In the genomic region with DNA sequence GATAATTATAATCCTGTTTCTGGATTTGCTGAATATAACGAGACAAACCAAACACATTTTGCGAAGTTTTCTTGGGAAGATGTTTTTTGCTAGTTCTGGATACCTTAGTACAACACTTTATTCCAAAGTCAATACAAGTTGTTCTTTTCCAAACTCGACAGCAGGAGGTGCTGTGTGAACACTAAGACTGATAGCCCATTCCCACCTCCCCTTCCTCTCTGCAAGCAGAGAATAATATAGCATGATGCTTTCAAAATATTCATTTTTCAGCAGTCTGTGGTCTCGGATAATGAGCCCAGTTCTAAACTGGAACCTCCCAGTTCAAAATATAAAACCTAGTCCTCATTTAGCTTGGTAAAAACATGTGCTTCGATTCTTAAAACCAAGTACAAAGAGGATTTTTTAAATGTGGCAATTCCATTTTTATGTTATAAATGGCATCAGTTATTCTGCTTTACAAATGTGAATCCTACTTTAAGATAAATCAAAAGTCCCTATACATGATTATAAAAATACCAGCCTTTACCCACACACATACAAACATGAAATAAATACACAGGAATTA, we compare ENCODE assay signal across 8 cellular contexts.
DNase-seq lines count a peak whose midpoint lies in the region; ATAC-seq, FAIRE-seq and TF ChIP-seq lines count a peak whose summit lies in the region.

No MANE protein-coding gene starts in this region.

- DNase-seq in CD8-positive, alpha-beta T cell = peak in 2 of 7 experiments; percentile 4 to 11
- DNase-seq in NCI-H2196 (lab: John Stamatoyannopoulos, UW; ENCODE audit: unreplicated experiment) (peak; percentile 45), kidney (no peak), ureter (ENCODE audit: low spot score) (no peak), vagina (ENCODE audit: extremely low spot score in 2 of 2) (no peak)
- DNase-seq in activated CD8-positive, alpha-beta T cell treated with anti-CD3 and anti-CD28 coated beads for 36 hours = peak; percentile 23
- DNase-seq in activated CD8-positive, alpha-beta memory T cell treated with anti-CD3 and anti-CD28 coated beads for 24 hours = no peak

- TF ChIP-seq CTCF in CD8-positive, alpha-beta T cell (IDR thresholded peaks at IDR 0.05) = peak; percentile 58
- TF ChIP-seq CTCF in activated CD8-positive, alpha-beta T cell treated with anti-CD3 and anti-CD28 coated beads for 36 hours (IDR thresholded peaks at IDR 0.05) = peak; percentile 61
- TF ChIP-seq CTCF in kidney (IDR thresholded peaks at IDR 0.05; ENCODE audit: borderline replicate concordance, extremely low read depth, insufficient read depth) (peak; percentile 48), vagina (IDR thresholded peaks at IDR 0.05) (no peak)

- H3K9me3 Mint-ChIP-seq in CD8-positive, alpha-beta T cell = no peaks in the 10 kb centered on the region
- no peaks in the 10 kb centered on the region for H3K9me3 Mint-ChIP-seq in activated CD8-positive, alpha-beta T cell treated with anti-CD3 and anti-CD28 coated beads for 36 hours

- no peaks in the 10 kb centered on the region for H3K27me3 ChIP-seq in CD8-positive, alpha-beta T cell (ENCODE audit: insufficient read depth, low read length)
- H3K27me3 ChIP-seq in vagina = no peaks in the 10 kb centered on the region

- no peaks in the 10 kb centered on the region for H3K36me3 ChIP-seq in CD8-positive, alpha-beta T cell (ENCODE audit: insufficient read depth, low read length)
- no peaks in the 10 kb centered on the region for H3K36me3 ChIP-seq in kidney (ENCODE audit: control insufficient read depth in 1 of 2, insufficient read depth in 2 of 2, low read length in 2 of 2)
- no peaks in the 10 kb centered on the region for H3K36me3 ChIP-seq in vagina

- intact Hi-C loops in CD8-positive, alpha-beta T cell (cut with DNase I, micrococcal nuclease) = loop anchor here (5.0 kb wide), 3 partner anchors 717 to 1057 kb away; no protein-coding TSS in a partner anchor
- intact Hi-C loops in activated CD8-positive, alpha-beta T cell treated with anti-CD3 and anti-CD28 coated beads for 36 hours (cut with micrococcal nuclease) = loop anchor here (5.0 kb wide), 1 partner anchor 717 kb away; no protein-coding TSS in a partner anchor
- intact Hi-C loops in kidney (cut with DNase I) = no loop called here
- intact Hi-C loops in vagina (cut with DNase I) = no loop called here

- no peak overlapping the region for H3K27ac Mint-ChIP-seq in CD8-positive, alpha-beta T cell
- H3K27ac Mint-ChIP-seq in activated CD8-positive, alpha-beta T cell treated with anti-CD3 and anti-CD28 coated beads for 36 hours = no peak overlapping the region

- no peak overlapping the region for H3K9ac ChIP-seq in kidney (ENCODE audit: low read length in 2 of 2)

- no peaks in the 10 kb centered on the region for H3K9me3 ChIP-seq in CD8-positive, alpha-beta T cell (ENCODE audit: low read length)
- no peaks in the 10 kb centered on the region for H3K9me3 ChIP-seq in kidney (ENCODE audit: control insufficient read depth in 1 of 2, low read length in 2 of 2)
- H3K9me3 ChIP-seq in vagina = no peaks in the 10 kb centered on the region

- POLR2A ChIA-PET in CD8-positive, alpha-beta T cell (lab: Charles Lee) = no interaction called here
- POLR2A ChIA-PET in activated CD8-positive, alpha-beta T cell treated with anti-CD3 and anti-CD28 coated beads for 36 hours (lab: Charles Lee) = no interaction called here

- H3K36me3 Mint-ChIP-seq in CD8-positive, alpha-beta T cell = no peaks in the 10 kb centered on the region
- H3K36me3 Mint-ChIP-seq in activated CD8-positive, alpha-beta T cell treated with anti-CD3 and anti-CD28 coated beads for 36 hours (ENCODE audit: low read depth) = no peaks in the 10 kb centered on the region

- H3K4me3 ChIP-seq in CD8-positive, alpha-beta T cell (ENCODE audit: low read depth, low read length) = no peak overlapping the region
- no peak overlapping the region for H3K4me3 ChIP-seq in kidney (ENCODE audit: low read length in 2 of 2)
- H3K4me3 ChIP-seq in vagina = no peak overlapping the region

- FAIRE-seq in kidney (lab: Jason Lieb, UNC) = no peak

- no peaks in the 10 kb centered on the region for H3K4me1 Mint-ChIP-seq in CD8-positive, alpha-beta T cell (ENCODE audit: low read depth)
- no peaks in the 10 kb centered on the region for H3K4me1 Mint-ChIP-seq in activated CD8-positive, alpha-beta T cell treated with anti-CD3 and anti-CD28 coated beads for 36 hours (ENCODE audit: low read depth)

- ATAC-seq in CD8-positive, alpha-beta T cell = no peak
- ATAC-seq in GM19395 (IDR thresholded peaks at IDR 0.05; ENCODE audit: unreplicated experiment) = peak; percentile 65
- no peak for ATAC-seq in activated CD8-positive, alpha-beta T cell treated with anti-CD3 and anti-CD28 coated beads for 36 hours

- H3K27ac ChIP-seq in CD8-positive, alpha-beta T cell (ENCODE audit: low read depth, low read length) = no peak overlapping the region
- no peak overlapping the region for H3K27ac ChIP-seq in kidney (ENCODE audit: low read depth in 2 of 2, low read length in 2 of 2)
- no peak overlapping the region for H3K27ac ChIP-seq in vagina

- H3K27me3 Mint-ChIP-seq in CD8-positive, alpha-beta T cell (ENCODE audit: low read depth) = peaks cover 4% of the 10 kb centered on the region
- H3K27me3 Mint-ChIP-seq in activated CD8-positive, alpha-beta T cell treated with anti-CD3 and anti-CD28 coated beads for 36 hours = peaks cover 3% of the 10 kb centered on the region

- no peaks in the 10 kb centered on the region for H3K4me1 ChIP-seq in CD8-positive, alpha-beta T cell (ENCODE audit: insufficient read depth, low read length)
- no peaks in the 10 kb centered on the region for H3K4me1 ChIP-seq in kidney (ENCODE audit: control insufficient read depth in 1 of 2, insufficient read depth in 1 of 2, low read depth in 1 of 2, low read length in 2 of 2)
- H3K4me1 ChIP-seq in vagina = no peaks in the 10 kb centered on the region

- no peak overlapping the region for H3K4me3 Mint-ChIP-seq in CD8-positive, alpha-beta T cell
- no peak overlapping the region for H3K4me3 Mint-ChIP-seq in activated CD8-positive, alpha-beta T cell treated with anti-CD3 and anti-CD28 coated beads for 36 hours

- CTCF ChIA-PET in CD8-positive, alpha-beta T cell (lab: Charles Lee) = interaction anchor here (0.9 to 4.5 kb wide), 5 partner anchors 13 to 936 kb away, joined by 3 to 18 read pairs (median 3); no protein-coding TSS in a partner anchor
- CTCF ChIA-PET in activated CD8-positive, alpha-beta T cell treated with anti-CD3 and anti-CD28 coated beads for 36 hours (lab: Charles Lee) = interaction anchor here (0.6 to 3.1 kb wide), 13 partner anchors 13 to 968 kb away, joined by 3 to 19 read pairs (median 3); no protein-coding TSS in a partner anchor

- TF ChIP-seq POLR2A in vagina (IDR thresholded peaks at IDR 0.05) = no peak

Comparison
In these comparisons a context has a peak if more than half of its experiments do, and no peak if none do; other contexts are left out.
1. DNase-seq: peak in NCI-H2196 (single experiment) and activated CD8-positive, alpha-beta T cell treated with anti-CD3 and anti-CD28 coated beads for 36 hours (single experiment); none in kidney (single experiment), ureter (single experiment), activated CD8-positive, alpha-beta memory T cell treated with anti-CD3 and anti-CD28 coated beads for 24 hours (single experiment) and vagina (0 of 2).
2. CTCF ChIP-seq: peak in CD8-positive, alpha-beta T cell (single experiment), activated CD8-positive, alpha-beta T cell treated with anti-CD3 and anti-CD28 coated beads for 36 hours (single experiment) and kidney (single experiment); none in vagina (0 of 3).
3. intact Hi-C loops: an anchor here in CD8-positive, alpha-beta T cell (5.0 kb wide) and activated CD8-positive, alpha-beta T cell treated with anti-CD3 and anti-CD28 coated beads for 36 hours (5.0 kb wide); none called in kidney and vagina.